Comparison of ENCODE assay signal across 1 cellular context in the genomic region with DNA sequence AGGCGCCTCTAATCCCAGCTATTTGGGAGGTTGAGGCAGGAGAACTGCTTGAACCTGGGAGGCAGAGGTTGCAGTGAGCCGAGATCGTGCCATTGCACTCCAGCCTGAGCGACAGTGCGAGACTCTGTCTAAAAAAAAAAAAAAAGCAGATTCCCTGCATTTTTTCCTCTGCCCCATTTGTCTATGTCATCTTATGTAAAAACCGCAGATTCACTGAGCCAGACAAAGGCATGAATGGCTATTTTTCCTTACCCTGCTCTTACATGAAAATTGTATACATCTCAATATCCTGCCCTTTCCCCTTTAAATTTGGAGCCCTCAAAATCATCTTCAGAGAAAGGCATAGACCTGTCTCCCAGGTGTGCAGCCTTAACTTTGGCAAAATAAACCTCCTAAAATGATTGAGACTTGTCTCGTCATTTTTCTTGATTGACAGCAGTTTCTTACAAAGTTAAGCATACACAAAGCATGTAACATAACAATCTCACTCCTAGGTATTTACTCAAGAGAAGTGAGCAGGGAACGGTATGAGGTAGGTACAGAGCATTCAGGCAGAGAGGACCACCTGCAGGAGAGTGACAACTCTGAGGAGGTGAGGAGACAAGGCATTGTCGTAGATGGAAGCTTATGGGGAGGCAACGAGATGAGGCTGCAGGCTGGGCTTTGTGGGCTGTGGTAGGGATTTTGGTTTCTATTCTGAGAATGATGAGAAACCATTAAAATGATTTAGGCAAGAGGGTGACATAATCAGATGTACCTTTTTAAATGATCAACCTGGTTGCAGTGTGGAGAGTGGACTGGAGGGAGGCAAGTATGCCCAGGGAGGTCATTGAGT.
A peak's percentile ranks its signal among the peaks of the same experiment; 100 is the strongest.
TF ChIP-seq lines count a peak whose summit lies in the region.

No MANE protein-coding gene starts in this region.

TF ChIP-seq in K562, 482 proteins besides CTCF, POLR2A, EP300 and RAD21 (continued from another document):
- TF ChIP-seq, protein P1, sequence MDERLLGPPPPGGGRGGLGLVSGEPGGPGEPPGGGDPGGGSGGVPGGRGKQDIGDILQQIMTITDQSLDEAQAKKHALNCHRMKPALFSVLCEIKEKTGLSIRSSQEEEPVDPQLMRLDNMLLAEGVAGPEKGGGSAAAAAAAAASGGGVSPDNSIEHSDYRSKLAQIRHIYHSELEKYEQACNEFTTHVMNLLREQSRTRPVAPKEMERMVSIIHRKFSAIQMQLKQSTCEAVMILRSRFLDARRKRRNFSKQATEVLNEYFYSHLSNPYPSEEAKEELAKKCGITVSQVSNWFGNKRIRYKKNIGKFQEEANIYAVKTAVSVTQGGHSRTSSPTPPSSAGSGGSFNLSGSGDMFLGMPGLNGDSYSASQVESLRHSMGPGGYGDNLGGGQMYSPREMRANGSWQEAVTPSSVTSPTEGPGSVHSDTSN (CRISPR knock-in tag; IDR thresholded peaks at IDR 0.05; ENCODE audit: low read depth): no peak
- TF ChIP-seq, protein P1 (tag; conservative IDR thresholded peaks at IDR 0.05; ENCODE audit: low read depth): peak; percentile 46
- TF ChIP-seq HDAC1 (IDR thresholded peaks at IDR 0.05) (no peak), MIER1 (IDR thresholded peaks at IDR 0.05; ENCODE audit: low read depth) (no peak), ZNF583 (CRISPR knock-in tag; IDR thresholded peaks at IDR 0.05) (no peak), MEIS2 (IDR thresholded peaks at IDR 0.05; ENCODE audit: partially characterized antibody) (peak; percentile 45), NFRKB (IDR thresholded peaks at IDR 0.05; ENCODE audit: low read depth) (no peak), RFX1 (IDR thresholded peaks at IDR 0.05) (no peak), BHLHE40 (IDR thresholded peaks at IDR 0.05; ENCODE audit: low read length) (no peak), KDM5B (IDR thresholded peaks at IDR 0.05; ENCODE audit: insufficient replicate concordance, low read depth, low read length) (no peak), NFYB (IDR thresholded peaks at IDR 0.05; ENCODE audit: extremely low read depth, insufficient read length) (no peak), RBBP5 (IDR thresholded peaks at IDR 0.05; ENCODE audit: borderline replicate concordance, insufficient read depth, low read length, poor library complexity, severe bottlenecking) (no peak)
- TF ChIP-seq, protein P2, sequence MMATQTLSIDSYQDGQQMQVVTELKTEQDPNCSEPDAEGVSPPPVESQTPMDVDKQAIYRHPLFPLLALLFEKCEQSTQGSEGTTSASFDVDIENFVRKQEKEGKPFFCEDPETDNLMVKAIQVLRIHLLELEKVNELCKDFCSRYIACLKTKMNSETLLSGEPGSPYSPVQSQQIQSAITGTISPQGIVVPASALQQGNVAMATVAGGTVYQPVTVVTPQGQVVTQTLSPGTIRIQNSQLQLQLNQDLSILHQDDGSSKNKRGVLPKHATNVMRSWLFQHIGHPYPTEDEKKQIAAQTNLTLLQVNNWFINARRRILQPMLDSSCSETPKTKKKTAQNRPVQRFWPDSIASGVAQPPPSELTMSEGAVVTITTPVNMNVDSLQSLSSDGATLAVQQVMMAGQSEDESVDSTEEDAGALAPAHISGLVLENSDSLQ (IDR thresholded peaks at IDR 0.05): peak; percentile 83
- TF ChIP-seq, protein P3, sequence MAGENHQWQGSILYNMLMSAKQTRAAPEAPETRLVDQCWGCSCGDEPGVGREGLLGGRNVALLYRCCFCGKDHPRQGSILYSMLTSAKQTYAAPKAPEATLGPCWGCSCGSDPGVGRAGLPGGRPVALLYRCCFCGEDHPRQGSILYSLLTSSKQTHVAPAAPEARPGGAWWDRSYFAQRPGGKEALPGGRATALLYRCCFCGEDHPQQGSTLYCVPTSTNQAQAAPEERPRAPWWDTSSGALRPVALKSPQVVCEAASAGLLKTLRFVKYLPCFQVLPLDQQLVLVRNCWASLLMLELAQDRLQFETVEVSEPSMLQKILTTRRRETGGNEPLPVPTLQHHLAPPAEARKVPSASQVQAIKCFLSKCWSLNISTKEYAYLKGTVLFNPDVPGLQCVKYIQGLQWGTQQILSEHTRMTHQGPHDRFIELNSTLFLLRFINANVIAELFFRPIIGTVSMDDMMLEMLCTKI (IDR thresholded peaks at IDR 0.05; ENCODE audit: partially characterized antibody): no peak
- TF ChIP-seq, protein P4, sequence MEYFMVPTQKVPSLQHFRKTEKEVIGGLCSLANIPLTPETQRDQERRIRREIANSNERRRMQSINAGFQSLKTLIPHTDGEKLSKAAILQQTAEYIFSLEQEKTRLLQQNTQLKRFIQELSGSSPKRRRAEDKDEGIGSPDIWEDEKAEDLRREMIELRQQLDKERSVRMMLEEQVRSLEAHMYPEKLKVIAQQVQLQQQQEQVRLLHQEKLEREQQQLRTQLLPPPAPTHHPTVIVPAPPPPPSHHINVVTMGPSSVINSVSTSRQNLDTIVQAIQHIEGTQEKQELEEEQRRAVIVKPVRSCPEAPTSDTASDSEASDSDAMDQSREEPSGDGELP (CRISPR knock-in tag; IDR thresholded peaks at IDR 0.05; ENCODE audit: borderline replicate concordance): no peak
